Comparison of ENCODE assay signal across 16 cellular contexts in genomic region chr1:202561726-202562442, GRCh38.
DNase-seq lines count a peak whose midpoint lies in the region; ATAC-seq, FAIRE-seq and TF ChIP-seq lines count a peak whose summit lies in the region.
"Had no signal": no experiment of that assay in that cellular context is flagged by ENCODE, and none has a peak within 500 bp of the region (broad histone marks: within the 10 kb centered on the region; RNA-seq: fewer than 3 reads in every experiment).

No MANE protein-coding gene starts in this region.

- H3K9me3 ChIP-seq in SK-N-SH = no peaks in the 10 kb centered on the region
- H3K9me3 ChIP-seq in stomach = no peaks in the 10 kb centered on the region
- H3K9me3 ChIP-seq: neutrophil had no signal

- intact Hi-C loops in stomach (cut with DNase I; ENCODE audit: low total_unique reads) = no loop called here

- H3K27me3 ChIP-seq in SK-N-SH (ENCODE audit: insufficient read depth) (no peaks in the 10 kb centered on the region), stomach (no peaks in the 10 kb centered on the region)
- H3K27me3 ChIP-seq: neutrophil had no signal

- H4K20me1 ChIP-seq in SK-N-SH (ENCODE audit: insufficient read depth) = no peaks in the 10 kb centered on the region

- 90% methylated on average over 2 of the region's 2 CpGs for WGBS in SK-N-SH (ENCODE audit: low lambda C conversion rate)
- WGBS in stomach, 5 donors = 74 to 95% (median 85%) methylated on average over 2 of the region's 2 CpGs

- H3K36me3 ChIP-seq in SK-N-SH (replicated peaks in 1 of 2; ENCODE audit: control insufficient read depth in 1 of 2, insufficient read depth in 2 of 2, low read length in 1 of 2) (peaks cover 0 to 12% of the 10 kb centered on the region in 2 experiments), stomach (peaks cover 9 to 40% (median 37%) of the 10 kb centered on the region in 4 donors)

- peaks cover 4 to 24% of the 10 kb centered on the region in 2 experiments for H3K4me1 ChIP-seq in SK-N-SH (ENCODE audit: control insufficient read depth in 1 of 2, insufficient read depth in 2 of 2, low read depth in 1 of 2, low read length in 1 of 2)
- H3K4me1 ChIP-seq in stomach = peaks cover 5 to 86% (median 47%) of the 10 kb centered on the region in 4 donors

- POLR2A ChIA-PET in SK-N-SH (lab: Yijun Ruan, JAX) = no interaction called here

- CTCF ChIA-PET in SK-N-SH (lab: Yijun Ruan, JAX) = interaction anchor here (0.7 to 1.4 kb wide), 8 partner anchors 10 to 218 kb away, joined by 3 to 13 read pairs (median 3); no protein-coding TSS in a partner anchor

- no peak overlapping the region for H3K4me2 ChIP-seq in SK-N-SH

- H3K27ac ChIP-seq in SK-N-SH (ENCODE audit: low read depth in 2 of 2, low read length in 1 of 2) (no peak overlapping the region), stomach (peak overlapping the region in 3 of 5 donors; percentile 0 to 70 (median 49))
- H3K27ac ChIP-seq: neutrophil had no signal

- no peak overlapping the region for H2AFZ ChIP-seq in SK-N-SH (ENCODE audit: low read depth)

- no peaks in the 10 kb centered on the region for H3F3A ChIP-seq in SK-N-SH (replicated peaks; ENCODE audit: insufficient read depth)

- no peaks in the 10 kb centered on the region for H3K79me2 ChIP-seq in SK-N-SH (ENCODE audit: insufficient read depth)

- ATAC-seq in HG03378 (IDR thresholded peaks at IDR 0.05; ENCODE audit: unreplicated experiment) (no peak), HG03045 (IDR thresholded peaks at IDR 0.05; ENCODE audit: unreplicated experiment) (no peak)
- ATAC-seq: activated CD8-positive, alpha-beta T cell treated with anti-CD3 and anti-CD28 coated beads for 36 hours had no signal

- H3K9ac ChIP-seq in SK-N-SH = no peak overlapping the region

- no peak overlapping the region for H3K4me3 ChIP-seq in GM12875 (ENCODE audit: low read depth, low read length)
- H3K4me3 ChIP-seq in SK-N-SH (ENCODE audit: low read depth in 2 of 2, low read length in 1 of 2) = no peak overlapping the region
- H3K4me3 ChIP-seq in fibroblast of the aortic adventitia (ENCODE audit: low read depth, low read length) = no peak overlapping the region
- H3K4me3 ChIP-seq in stomach = no peak overlapping the region

- no peak for TF ChIP-seq RAD21 in SK-N-SH (IDR thresholded peaks at IDR 0.05; ENCODE audit: low read length)

- TF ChIP-seq CTCF in GM12875 (IDR thresholded peaks at IDR 0.05; ENCODE audit: borderline replicate concordance, insufficient read depth, low read depth, low read length) (peak; percentile 12; the same call in 1 of the 2 replicates), SK-N-SH (IDR thresholded peaks at IDR 0.05) (peak; percentile 20; the same call in 1 of the 2 replicates), fibroblast of the aortic adventitia (IDR thresholded peaks at IDR 0.05; ENCODE audit: insufficient read depth, low read length) (peak; percentile 21), stomach (IDR thresholded peaks at IDR 0.05) (peak in 1 of 7 experiments; percentile 14)

- DNase-seq in SK-N-SH (no peak), fibroblast of the aortic adventitia (ENCODE audit: low read depth) (no peak), stomach (no peak), RCC 7860 (ENCODE audit: low spot score) (no peak), NCI-H2107 treated with DMSO at 0.1 percent for 48 hours (lab: John Stamatoyannopoulos, UW; ENCODE audit: unreplicated experiment) (no peak)
- DNase-seq: activated CD8-positive, alpha-beta T cell treated with anti-CD3 and anti-CD28 coated beads for 36 hours; activated naive CD4-positive, alpha-beta T cell treated with Interleukin-2 at 50 U/mL for 16 hours; left cardiac atrium; NCI-H1048; NCI-H2227 treated with DMSO at 0.1 percent for 48 hours; stimulated activated CD8-positive, alpha-beta memory T cell treated with anti-CD3 and anti-CD28 coated beads, Interleukin-4, amount 100 ng/mL, for 48 hours had no signal

- TF ChIP-seq EP300 in SK-N-SH (IDR thresholded peaks at IDR 0.05; ENCODE audit: borderline replicate concordance in 1 of 2, low read depth in 1 of 2, low read length in 1 of 2) = no peak
- no peak for TF ChIP-seq EP300 in stomach (IDR thresholded peaks at IDR 0.05)

- no peaks in the 10 kb centered on the region for H3K9me2 ChIP-seq in SK-N-SH

- no peak for TF ChIP-seq POLR2A in stomach (IDR thresholded peaks at IDR 0.05)

- FAIRE-seq in RCC 7860 (lab: Jason Lieb, UNC) = no peak
- FAIRE-seq: colon had no signal

TF ChIP-seq in SK-N-SH, 30 proteins besides CTCF, POLR2A, EP300 and RAD21 (continues in another document):
- TF ChIP-seq RFX5 (IDR thresholded peaks at IDR 0.05; ENCODE audit: low read length) (no peak), MEF2A (IDR thresholded peaks at IDR 0.05; ENCODE audit: borderline replicate concordance, low read depth) (no peak), FOXM1 (IDR thresholded peaks at IDR 0.05; ENCODE audit: low read depth) (no peak), RCOR1 (IDR thresholded peaks at IDR 0.05; ENCODE audit: low read length) (no peak), TCF12 (IDR thresholded peaks at IDR 0.05) (no peak), GATA2 (CRISPR knock-in tag; IDR thresholded peaks at IDR 0.05) (no peak), TAF1 (IDR thresholded peaks at IDR 0.05; ENCODE audit: borderline replicate concordance, low read depth, low read length) (no peak), REST (IDR thresholded peaks at IDR 0.05; ENCODE audit: low read depth, low read length) (no peak), FOSL2 (IDR thresholded peaks at IDR 0.05; ENCODE audit: borderline replicate concordance, low read depth) (no peak), USF2 (IDR thresholded peaks at IDR 0.05; ENCODE audit: borderline replicate concordance, low read depth, low read length) (no peak), CHD2 (IDR thresholded peaks at IDR 0.05; ENCODE audit: low read length, partially characterized antibody) (no peak), POLR2AphosphoS5 (IDR thresholded peaks at IDR 0.05; ENCODE audit: low read depth, low read length) (no peak), SMC3 (IDR thresholded peaks at IDR 0.05; ENCODE audit: low read depth, low read length) (no peak), FOXJ3 (CRISPR knock-in tag; IDR thresholded peaks at IDR 0.05) (no peak), MXI1 (IDR thresholded peaks at IDR 0.05; ENCODE audit: low read depth, low read length) (no peak)
- TF ChIP-seq, protein P1, sequence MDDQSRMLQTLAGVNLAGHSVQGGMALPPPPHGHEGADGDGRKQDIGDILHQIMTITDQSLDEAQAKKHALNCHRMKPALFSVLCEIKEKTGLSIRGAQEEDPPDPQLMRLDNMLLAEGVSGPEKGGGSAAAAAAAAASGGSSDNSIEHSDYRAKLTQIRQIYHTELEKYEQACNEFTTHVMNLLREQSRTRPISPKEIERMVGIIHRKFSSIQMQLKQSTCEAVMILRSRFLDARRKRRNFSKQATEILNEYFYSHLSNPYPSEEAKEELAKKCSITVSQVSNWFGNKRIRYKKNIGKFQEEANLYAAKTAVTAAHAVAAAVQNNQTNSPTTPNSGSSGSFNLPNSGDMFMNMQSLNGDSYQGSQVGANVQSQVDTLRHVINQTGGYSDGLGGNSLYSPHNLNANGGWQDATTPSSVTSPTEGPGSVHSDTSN (IDR thresholded peaks at IDR 0.05) = no peak
- TF ChIP-seq, protein P2, sequence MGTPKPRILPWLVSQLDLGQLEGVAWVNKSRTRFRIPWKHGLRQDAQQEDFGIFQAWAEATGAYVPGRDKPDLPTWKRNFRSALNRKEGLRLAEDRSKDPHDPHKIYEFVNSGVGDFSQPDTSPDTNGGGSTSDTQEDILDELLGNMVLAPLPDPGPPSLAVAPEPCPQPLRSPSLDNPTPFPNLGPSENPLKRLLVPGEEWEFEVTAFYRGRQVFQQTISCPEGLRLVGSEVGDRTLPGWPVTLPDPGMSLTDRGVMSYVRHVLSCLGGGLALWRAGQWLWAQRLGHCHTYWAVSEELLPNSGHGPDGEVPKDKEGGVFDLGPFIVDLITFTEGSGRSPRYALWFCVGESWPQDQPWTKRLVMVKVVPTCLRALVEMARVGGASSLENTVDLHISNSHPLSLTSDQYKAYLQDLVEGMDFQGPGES (IDR thresholded peaks at IDR 0.05; ENCODE audit: low read depth, low read length) = no peak

Comparison
In these comparisons a context has a peak if more than half of its experiments do, and no peak if none do; other contexts are left out.
1. H3K27ac ChIP-seq: peak in stomach (3 of 5); none in SK-N-SH (0 of 2).